In genomic region chr1:97902067-97902466, GRCh38 we compare ENCODE assay signal across 1 cellular context.
TF ChIP-seq lines count a peak whose summit lies in the region.

No MANE protein-coding gene starts in this region.

TF ChIP-seq in HEK293, 187 proteins besides CTCF, POLR2A, EP300 and RAD21 (continued from another document):
- TF ChIP-seq ZSCAN16 (tag by site-specific recombination; IDR thresholded peaks at IDR 0.05): no peak
